Comparison of ENCODE assay signal across 1 cellular context in the genomic region with DNA sequence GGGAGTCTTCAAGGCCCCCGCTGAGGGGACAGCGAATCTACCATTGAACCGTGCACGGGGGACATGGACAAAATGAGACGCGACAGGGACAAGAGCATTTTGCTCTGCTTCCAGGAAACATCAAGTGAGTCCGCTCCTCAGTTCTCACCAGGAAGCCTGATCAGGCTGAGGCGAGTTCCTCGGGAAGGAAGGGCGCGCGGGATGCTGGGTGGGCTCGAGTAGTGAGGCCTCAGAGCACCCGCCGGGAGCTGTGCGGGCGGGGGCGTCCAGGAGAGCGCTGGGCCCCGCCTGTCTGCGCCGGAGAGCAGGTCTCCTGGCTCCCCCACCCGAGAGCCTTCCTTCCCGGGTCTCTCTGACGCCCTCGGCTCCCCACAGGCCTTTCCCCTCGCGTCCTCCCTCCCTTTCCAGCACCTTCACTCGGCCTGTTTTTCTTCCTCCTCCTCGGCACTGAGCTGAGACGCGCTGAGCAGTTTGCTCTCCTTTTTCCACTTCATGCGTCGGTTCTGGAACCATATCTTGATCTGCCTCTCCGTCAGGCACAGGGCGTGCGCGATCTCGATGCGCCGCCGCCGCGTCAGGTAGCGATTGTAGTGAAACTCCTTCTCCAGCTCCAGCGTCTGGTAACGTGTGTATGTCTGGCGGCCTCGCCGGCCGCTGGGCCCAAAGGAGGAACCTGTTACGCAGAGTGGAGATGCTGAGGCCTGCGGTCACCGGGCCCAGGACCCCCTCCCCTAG.
TF ChIP-seq lines count a peak whose summit lies in the region.

No MANE protein-coding gene starts in this region.

TF ChIP-seq in HEK293, 187 proteins besides CTCF, POLR2A, EP300 and RAD21:
- TF ChIP-seq, protein P1, sequence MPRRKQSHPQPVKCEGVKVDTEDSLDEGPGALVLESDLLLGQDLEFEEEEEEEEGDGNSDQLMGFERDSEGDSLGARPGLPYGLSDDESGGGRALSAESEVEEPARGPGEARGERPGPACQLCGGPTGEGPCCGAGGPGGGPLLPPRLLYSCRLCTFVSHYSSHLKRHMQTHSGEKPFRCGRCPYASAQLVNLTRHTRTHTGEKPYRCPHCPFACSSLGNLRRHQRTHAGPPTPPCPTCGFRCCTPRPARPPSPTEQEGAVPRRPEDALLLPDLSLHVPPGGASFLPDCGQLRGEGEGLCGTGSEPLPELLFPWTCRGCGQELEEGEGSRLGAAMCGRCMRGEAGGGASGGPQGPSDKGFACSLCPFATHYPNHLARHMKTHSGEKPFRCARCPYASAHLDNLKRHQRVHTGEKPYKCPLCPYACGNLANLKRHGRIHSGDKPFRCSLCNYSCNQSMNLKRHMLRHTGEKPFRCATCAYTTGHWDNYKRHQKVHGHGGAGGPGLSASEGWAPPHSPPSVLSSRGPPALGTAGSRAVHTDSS (tag by site-specific recombination; IDR thresholded peaks at IDR 0.05), result 0 out of 2 replicates have a peak, but pooled peaks have one; percentile 12
- TF ChIP-seq, protein P2, sequence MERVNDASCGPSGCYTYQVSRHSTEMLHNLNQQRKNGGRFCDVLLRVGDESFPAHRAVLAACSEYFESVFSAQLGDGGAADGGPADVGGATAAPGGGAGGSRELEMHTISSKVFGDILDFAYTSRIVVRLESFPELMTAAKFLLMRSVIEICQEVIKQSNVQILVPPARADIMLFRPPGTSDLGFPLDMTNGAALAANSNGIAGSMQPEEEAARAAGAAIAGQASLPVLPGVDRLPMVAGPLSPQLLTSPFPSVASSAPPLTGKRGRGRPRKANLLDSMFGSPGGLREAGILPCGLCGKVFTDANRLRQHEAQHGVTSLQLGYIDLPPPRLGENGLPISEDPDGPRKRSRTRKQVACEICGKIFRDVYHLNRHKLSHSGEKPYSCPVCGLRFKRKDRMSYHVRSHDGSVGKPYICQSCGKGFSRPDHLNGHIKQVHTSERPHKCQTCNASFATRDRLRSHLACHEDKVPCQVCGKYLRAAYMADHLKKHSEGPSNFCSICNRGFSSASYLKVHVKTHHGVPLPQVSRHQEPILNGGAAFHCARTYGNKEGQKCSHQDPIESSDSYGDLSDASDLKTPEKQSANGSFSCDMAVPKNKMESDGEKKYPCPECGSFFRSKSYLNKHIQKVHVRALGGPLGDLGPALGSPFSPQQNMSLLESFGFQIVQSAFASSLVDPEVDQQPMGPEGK (tag by site-specific recombination; IDR thresholded peaks at IDR 0.05), result peak; percentile 47
- TF ChIP-seq ZBTB8A (tag by site-specific recombination; IDR thresholded peaks at IDR 0.05) (peak; percentile 79), ZNF596 (tag by site-specific recombination; IDR thresholded peaks at IDR 0.05) (peak; percentile 74), IKZF3 (tag by site-specific recombination; IDR thresholded peaks at IDR 0.05) (peak; percentile 91; the same call in 1 of the 2 replicates), SCRT1 (tag by site-specific recombination; IDR thresholded peaks at IDR 0.05; ENCODE audit: borderline replicate concordance) (peak; percentile 8; the same call in 1 of the 2 replicates), ZFP69B (tag by site-specific recombination; IDR thresholded peaks at IDR 0.05) (peak; percentile 77), ZNF571 (tag by site-specific recombination; IDR thresholded peaks at IDR 0.05) (no peak), KLF1 (tag by site-specific recombination; IDR thresholded peaks at IDR 0.05) (peak; percentile 13; the same call in 1 of the 2 replicates), ZEB2 (tag by site-specific recombination; IDR thresholded peaks at IDR 0.05) (0 out of 2 replicates have a peak, but pooled peaks have one; percentile 3), ZNF624 (tag by site-specific recombination; IDR thresholded peaks at IDR 0.05) (0 out of 2 replicates have a peak, but pooled peaks have one; percentile 10), OVOL3 (tag by site-specific recombination; IDR thresholded peaks at IDR 0.05) (0 out of 2 replicates have a peak, but pooled peaks have one; percentile 10), ZNF76 (tag by site-specific recombination; IDR thresholded peaks at IDR 0.05; ENCODE audit: borderline replicate concordance, low read depth) (peak; percentile 68; the same call in 1 of the 2 replicates), ZNF2 (tag by site-specific recombination; IDR thresholded peaks at IDR 0.05) (0 out of 2 replicates have a peak, but pooled peaks have one; percentile 65), ZNF335 (tag by site-specific recombination; conservative IDR thresholded peaks at IDR 0.05) (0 out of 2 replicates have a peak, but pooled peaks have one; percentile 9), ZNF121 (tag by site-specific recombination; IDR thresholded peaks at IDR 0.05) (peak; percentile 6; the same call in 1 of the 2 replicates), PRDM1 (tag by site-specific recombination; IDR thresholded peaks at IDR 0.05) (peak; percentile 90), ZNF341 (tag by site-specific recombination; IDR thresholded peaks at IDR 0.05; ENCODE audit: low read depth) (no peak; the same call in 1 of the 2 replicates), ZIC2 (tag by site-specific recombination; IDR thresholded peaks at IDR 0.05) (peak; percentile 78), BCL11A (tag by site-specific recombination; IDR thresholded peaks at IDR 0.05; ENCODE audit: low read depth) (no peak), ZFHX2 (tag by site-specific recombination; conservative IDR thresholded peaks at IDR 0.05) (0 out of 2 replicates have a peak, but pooled peaks have one; percentile 11), ZNF561 (tag by site-specific recombination; IDR thresholded peaks at IDR 0.05; ENCODE audit: borderline replicate concordance) (no peak), ZNF350 (tag by site-specific recombination; IDR thresholded peaks at IDR 0.05) (no peak), ZNF529 (tag by site-specific recombination; IDR thresholded peaks at IDR 0.05; ENCODE audit: insufficient replicate concordance) (no peak), ZNF600 (tag by site-specific recombination; IDR thresholded peaks at IDR 0.05) (peak; percentile 97), ZBTB17 (tag by site-specific recombination; IDR thresholded peaks at IDR 0.05) (peak; percentile 46; the same call in 1 of the 2 replicates), SP3 (tag by site-specific recombination; IDR thresholded peaks at IDR 0.05) (no peak), ZNF423 (tag by site-specific recombination; IDR thresholded peaks at IDR 0.05) (peak; percentile 65; the same call in 1 of the 2 replicates), SCRT2 (tag by site-specific recombination; IDR thresholded peaks at IDR 0.05) (peak; percentile 92), SP2 (tag by site-specific recombination; IDR thresholded peaks at IDR 0.05) (peak; percentile 17), YY2 (tag by site-specific recombination; IDR thresholded peaks at IDR 0.05) (no peak)
- TF ChIP-seq, protein P3, sequence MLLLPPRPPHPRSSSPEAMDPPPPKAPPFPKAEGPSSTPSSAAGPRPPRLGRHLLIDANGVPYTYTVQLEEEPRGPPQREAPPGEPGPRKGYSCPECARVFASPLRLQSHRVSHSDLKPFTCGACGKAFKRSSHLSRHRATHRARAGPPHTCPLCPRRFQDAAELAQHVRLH (tag by site-specific recombination; IDR thresholded peaks at IDR 0.05), result no peak
- TF ChIP-seq, protein P4, sequence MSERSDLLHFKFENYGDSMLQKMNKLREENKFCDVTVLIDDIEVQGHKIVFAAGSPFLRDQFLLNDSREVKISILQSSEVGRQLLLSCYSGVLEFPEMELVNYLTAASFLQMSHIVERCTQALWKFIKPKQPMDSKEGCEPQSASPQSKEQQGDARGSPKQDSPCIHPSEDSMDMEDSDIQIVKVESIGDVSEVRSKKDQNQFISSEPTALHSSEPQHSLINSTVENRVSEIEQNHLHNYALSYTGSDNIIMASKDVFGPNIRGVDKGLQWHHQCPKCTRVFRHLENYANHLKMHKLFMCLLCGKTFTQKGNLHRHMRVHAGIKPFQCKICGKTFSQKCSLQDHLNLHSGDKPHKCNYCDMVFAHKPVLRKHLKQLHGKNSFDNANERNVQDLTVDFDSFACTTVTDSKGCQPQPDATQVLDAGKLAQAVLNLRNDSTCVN (tag by site-specific recombination; optimal IDR thresholded peaks at IDR 0.05), result peak; percentile 78
- TF ChIP-seq, protein P5, sequence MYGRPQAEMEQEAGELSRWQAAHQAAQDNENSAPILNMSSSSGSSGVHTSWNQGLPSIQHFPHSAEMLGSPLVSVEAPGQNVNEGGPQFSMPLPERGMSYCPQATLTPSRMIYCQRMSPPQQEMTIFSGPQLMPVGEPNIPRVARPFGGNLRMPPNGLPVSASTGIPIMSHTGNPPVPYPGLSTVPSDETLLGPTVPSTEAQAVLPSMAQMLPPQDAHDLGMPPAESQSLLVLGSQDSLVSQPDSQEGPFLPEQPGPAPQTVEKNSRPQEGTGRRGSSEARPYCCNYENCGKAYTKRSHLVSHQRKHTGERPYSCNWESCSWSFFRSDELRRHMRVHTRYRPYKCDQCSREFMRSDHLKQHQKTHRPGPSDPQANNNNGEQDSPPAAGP (tag by site-specific recombination; IDR thresholded peaks at IDR 0.05), result peak; percentile 19
- TF ChIP-seq, protein P6, sequence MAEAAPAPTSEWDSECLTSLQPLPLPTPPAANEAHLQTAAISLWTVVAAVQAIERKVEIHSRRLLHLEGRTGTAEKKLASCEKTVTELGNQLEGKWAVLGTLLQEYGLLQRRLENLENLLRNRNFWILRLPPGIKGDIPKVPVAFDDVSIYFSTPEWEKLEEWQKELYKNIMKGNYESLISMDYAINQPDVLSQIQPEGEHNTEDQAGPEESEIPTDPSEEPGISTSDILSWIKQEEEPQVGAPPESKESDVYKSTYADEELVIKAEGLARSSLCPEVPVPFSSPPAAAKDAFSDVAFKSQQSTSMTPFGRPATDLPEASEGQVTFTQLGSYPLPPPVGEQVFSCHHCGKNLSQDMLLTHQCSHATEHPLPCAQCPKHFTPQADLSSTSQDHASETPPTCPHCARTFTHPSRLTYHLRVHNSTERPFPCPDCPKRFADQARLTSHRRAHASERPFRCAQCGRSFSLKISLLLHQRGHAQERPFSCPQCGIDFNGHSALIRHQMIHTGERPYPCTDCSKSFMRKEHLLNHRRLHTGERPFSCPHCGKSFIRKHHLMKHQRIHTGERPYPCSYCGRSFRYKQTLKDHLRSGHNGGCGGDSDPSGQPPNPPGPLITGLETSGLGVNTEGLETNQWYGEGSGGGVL (tag by site-specific recombination; IDR thresholded peaks at IDR 0.05), result no peak
- TF ChIP-seq, protein P7, sequence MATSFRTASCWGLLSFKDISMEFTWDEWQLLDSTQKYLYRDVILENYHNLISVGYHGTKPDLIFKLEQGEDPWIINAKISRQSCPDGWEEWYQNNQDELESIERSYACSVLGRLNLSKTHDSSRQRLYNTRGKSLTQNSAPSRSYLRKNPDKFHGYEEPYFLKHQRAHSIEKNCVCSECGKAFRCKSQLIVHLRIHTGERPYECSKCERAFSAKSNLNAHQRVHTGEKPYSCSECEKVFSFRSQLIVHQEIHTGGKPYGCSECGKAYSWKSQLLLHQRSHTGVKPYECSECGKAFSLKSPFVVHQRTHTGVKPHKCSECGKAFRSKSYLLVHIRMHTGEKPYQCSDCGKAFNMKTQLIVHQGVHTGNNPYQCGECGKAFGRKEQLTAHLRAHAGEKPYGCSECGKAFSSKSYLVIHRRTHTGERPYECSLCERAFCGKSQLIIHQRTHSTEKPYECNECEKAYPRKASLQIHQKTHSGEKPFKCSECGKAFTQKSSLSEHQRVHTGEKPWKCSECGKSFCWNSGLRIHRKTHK (tag by site-specific recombination; IDR thresholded peaks at IDR 0.05), result no peak
- TF ChIP-seq, protein P8, sequence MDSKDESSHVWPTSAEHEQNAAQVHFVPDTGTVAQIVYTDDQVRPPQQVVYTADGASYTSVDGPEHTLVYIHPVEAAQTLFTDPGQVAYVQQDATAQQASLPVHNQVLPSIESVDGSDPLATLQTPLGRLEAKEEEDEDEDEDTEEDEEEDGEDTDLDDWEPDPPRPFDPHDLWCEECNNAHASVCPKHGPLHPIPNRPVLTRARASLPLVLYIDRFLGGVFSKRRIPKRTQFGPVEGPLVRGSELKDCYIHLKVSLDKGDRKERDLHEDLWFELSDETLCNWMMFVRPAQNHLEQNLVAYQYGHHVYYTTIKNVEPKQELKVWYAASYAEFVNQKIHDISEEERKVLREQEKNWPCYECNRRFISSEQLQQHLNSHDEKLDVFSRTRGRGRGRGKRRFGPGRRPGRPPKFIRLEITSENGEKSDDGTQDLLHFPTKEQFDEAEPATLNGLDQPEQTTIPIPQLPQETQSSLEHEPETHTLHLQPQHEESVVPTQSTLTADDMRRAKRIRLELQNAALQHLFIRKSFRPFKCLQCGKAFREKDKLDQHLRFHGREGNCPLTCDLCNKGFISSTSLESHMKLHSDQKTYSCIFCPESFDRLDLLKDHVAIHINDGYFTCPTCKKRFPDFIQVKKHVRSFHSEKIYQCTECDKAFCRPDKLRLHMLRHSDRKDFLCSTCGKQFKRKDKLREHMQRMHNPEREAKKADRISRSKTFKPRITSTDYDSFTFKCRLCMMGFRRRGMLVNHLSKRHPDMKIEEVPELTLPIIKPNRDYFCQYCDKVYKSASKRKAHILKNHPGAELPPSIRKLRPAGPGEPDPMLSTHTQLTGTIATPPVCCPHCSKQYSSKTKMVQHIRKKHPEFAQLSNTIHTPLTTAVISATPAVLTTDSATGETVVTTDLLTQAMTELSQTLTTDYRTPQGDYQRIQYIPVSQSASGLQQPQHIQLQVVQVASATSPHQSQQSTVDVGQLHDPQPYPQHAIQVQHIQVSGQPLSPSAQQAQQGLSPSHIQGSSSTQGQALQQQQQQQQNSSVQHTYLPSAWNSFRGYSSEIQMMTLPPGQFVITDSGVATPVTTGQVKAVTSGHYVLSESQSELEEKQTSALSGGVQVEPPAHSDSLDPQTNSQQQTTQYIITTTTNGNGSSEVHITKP (tag by site-specific recombination; IDR thresholded peaks at IDR 0.05), result 0 out of 2 replicates have a peak, but pooled peaks have one; percentile 14
- TF ChIP-seq, protein P9, sequence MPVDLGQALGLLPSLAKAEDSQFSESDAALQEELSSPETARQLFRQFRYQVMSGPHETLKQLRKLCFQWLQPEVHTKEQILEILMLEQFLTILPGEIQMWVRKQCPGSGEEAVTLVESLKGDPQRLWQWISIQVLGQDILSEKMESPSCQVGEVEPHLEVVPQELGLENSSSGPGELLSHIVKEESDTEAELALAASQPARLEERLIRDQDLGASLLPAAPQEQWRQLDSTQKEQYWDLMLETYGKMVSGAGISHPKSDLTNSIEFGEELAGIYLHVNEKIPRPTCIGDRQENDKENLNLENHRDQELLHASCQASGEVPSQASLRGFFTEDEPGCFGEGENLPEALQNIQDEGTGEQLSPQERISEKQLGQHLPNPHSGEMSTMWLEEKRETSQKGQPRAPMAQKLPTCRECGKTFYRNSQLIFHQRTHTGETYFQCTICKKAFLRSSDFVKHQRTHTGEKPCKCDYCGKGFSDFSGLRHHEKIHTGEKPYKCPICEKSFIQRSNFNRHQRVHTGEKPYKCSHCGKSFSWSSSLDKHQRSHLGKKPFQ (tag by site-specific recombination; IDR thresholded peaks at IDR 0.05), result peak; percentile 92
- TF ChIP-seq, protein P10, sequence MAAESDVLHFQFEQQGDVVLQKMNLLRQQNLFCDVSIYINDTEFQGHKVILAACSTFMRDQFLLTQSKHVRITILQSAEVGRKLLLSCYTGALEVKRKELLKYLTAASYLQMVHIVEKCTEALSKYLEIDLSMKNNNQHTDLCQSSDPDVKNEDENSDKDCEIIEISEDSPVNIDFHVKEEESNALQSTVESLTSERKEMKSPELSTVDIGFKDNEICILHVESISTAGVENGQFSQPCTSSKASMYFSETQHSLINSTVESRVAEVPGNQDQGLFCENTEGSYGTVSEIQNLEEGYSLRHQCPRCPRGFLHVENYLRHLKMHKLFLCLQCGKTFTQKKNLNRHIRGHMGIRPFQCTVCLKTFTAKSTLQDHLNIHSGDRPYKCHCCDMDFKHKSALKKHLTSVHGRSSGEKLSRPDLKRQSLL (tag by site-specific recombination; IDR thresholded peaks at IDR 0.05), result peak; percentile 49; the same call in 1 of the 2 replicates
